Comparison of ENCODE assay signal across 24 cellular contexts in the genomic region with DNA sequence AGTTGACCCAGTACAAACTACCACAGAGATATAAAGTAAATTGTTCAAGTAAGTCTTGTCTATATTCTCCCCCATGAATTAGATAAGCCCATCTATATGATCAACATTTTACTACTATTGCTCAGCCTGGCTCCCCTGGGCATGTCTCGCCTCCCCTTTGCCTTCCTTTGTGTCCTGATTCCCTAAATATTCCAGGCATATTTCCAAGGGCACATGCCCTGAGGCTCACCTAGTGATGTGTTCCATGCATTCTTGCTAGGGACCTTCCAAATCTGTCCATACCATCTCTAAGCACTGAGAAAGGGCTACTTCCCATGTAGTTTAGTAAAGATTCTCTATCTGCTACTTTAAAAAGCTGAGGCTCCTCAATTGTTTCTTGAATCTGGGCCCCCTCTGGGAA.
"Had no signal": no experiment of that assay in that cellular context is flagged by ENCODE, and none has a peak within 500 bp of the region (broad histone marks: within the 10 kb centered on the region; RNA-seq: fewer than 3 reads in every experiment).

No MANE protein-coding gene starts in this region.

- H3K27ac ChIP-seq: dorsolateral prefrontal cortex, left lung, neural progenitor cell, parathyroid adenoma, right lobe of liver, suprapubic skin, transverse colon, vagina had no signal

- H3K4me2 ChIP-seq: neural progenitor cell, smooth muscle cell had no signal

- ATAC-seq: left cardiac atrium; left lung; naive thymus-derived CD4-positive, alpha-beta T cell; right lobe of liver; stimulated activated naive CD8-positive, alpha-beta T cell treated with anti-CD3 and anti-CD28 coated beads, Interleukin-15, amount 100 ng/mL, for 72 hours had no signal

- H3K36me3 ChIP-seq: left lung, neural progenitor cell, right lobe of liver, suprapubic skin, transverse colon, vagina had no signal

- H3K4me3 Mint-ChIP-seq: naive thymus-derived CD4-positive, alpha-beta T cell; nephron; neural progenitor cell; stimulated activated naive CD8-positive, alpha-beta T cell treated with anti-CD3 and anti-CD28 coated beads, Interleukin-15, amount 100 ng/mL, for 72 hours had no signal

- H3K4me1 Mint-ChIP-seq: naive thymus-derived CD4-positive, alpha-beta T cell; nephron; neural progenitor cell; stimulated activated naive CD8-positive, alpha-beta T cell treated with anti-CD3 and anti-CD28 coated beads, Interleukin-15, amount 100 ng/mL, for 72 hours had no signal

- H3K36me3 Mint-ChIP-seq: naive thymus-derived CD4-positive, alpha-beta T cell; neural progenitor cell had no signal

- FAIRE-seq: frontal cortex had no signal

- H3K9me3 ChIP-seq: left lung, right lobe of liver, suprapubic skin, transverse colon, vagina had no signal

- H3K27me3 ChIP-seq: left lung, neural progenitor cell, right lobe of liver, transverse colon, vagina had no signal

- H3K4me1 ChIP-seq: left lung, neural progenitor cell, parathyroid adenoma, right lobe of liver, suprapubic skin, transverse colon, vagina had no signal

- H2AFZ ChIP-seq: neural progenitor cell, parathyroid adenoma had no signal

- H3K4me3 ChIP-seq: dorsolateral prefrontal cortex, left lung, neural progenitor cell, right lobe of liver, smooth muscle cell, suprapubic skin, transverse colon, vagina had no signal

- H3K9me3 Mint-ChIP-seq: nephron; stimulated activated naive CD8-positive, alpha-beta T cell treated with anti-CD3 and anti-CD28 coated beads, Interleukin-15, amount 100 ng/mL, for 72 hours had no signal

- DNase-seq: dorsolateral prefrontal cortex; effector CD4-positive, alpha-beta T cell; left cardiac atrium; left lung; mammary epithelial cell; mesendoderm; midbrain; naive thymus-derived CD4-positive, alpha-beta T cell; right lobe of liver; stimulated activated CD4-positive, alpha-beta T cell treated with anti-CD3 and anti-CD28 coated beads, Interleukin-12 subunit alpha, Interleukin-12 subunit beta, amount 100 ng/mL, for 4 hours; stimulated activated CD4-positive, alpha-beta T cell treated with anti-CD3 and anti-CD28 coated beads, Interleukin-1b, Interleukin-23, amount 100 ng/mL, for 48 hours; stimulated activated CD4-positive, alpha-beta T cell treated with anti-CD3 and anti-CD28 coated beads, Interleukin-4, amount 100 ng/mL, for 1 hour; stimulated activated CD8-positive, alpha-beta memory T cell treated with anti-CD3 and anti-CD28 coated beads, Interleukin-4, amount 100 ng/mL, for 48 hours; stimulated activated naive CD4-positive, alpha-beta T cell; stimulated activated naive CD8-positive, alpha-beta T cell treated with anti-CD3 and anti-CD28 coated beads, Interleukin-15, amount 100 ng/mL, for 72 hours; transverse colon had no signal

- H3K79me2 ChIP-seq: parathyroid adenoma had no signal

- H3K27ac Mint-ChIP-seq: naive thymus-derived CD4-positive, alpha-beta T cell; nephron; neural progenitor cell; progenitor cell of endocrine pancreas; stimulated activated naive CD8-positive, alpha-beta T cell treated with anti-CD3 and anti-CD28 coated beads, Interleukin-15, amount 100 ng/mL, for 72 hours had no signal

- H3K9ac ChIP-seq: neural progenitor cell, parathyroid adenoma had no signal
